ENCODE assay signal across 20 cellular contexts in genomic region chr2:3024401-3024935, GRCh38.
A peak's percentile ranks its signal among the peaks of the same experiment; 100 is the strongest.
DNase-seq lines count a peak whose midpoint lies in the region; TF ChIP-seq lines count a peak whose summit lies in the region.
"Had no signal": no experiment of that assay in that cellular context is flagged by ENCODE, and none has a peak within 500 bp of the region (broad histone marks: within the 10 kb centered on the region; RNA-seq: fewer than 3 reads in every experiment).

No MANE protein-coding gene starts in this region.

- no peaks in the 10 kb centered on the region for H3K27me3 ChIP-seq in H7 (ENCODE audit: control insufficient read depth, insufficient read depth, low read length)
- H3K27me3 ChIP-seq in mesendoderm (ENCODE audit: insufficient read depth, low read length, poor library complexity), result no peaks in the 10 kb centered on the region
- no peaks in the 10 kb centered on the region for H3K27me3 ChIP-seq in BE2C

- H3K36me3 Mint-ChIP-seq in chondrocyte (ENCODE audit: low read depth), result no peaks in the 10 kb centered on the region
- H3K36me3 Mint-ChIP-seq: CD4-positive, alpha-beta memory T cell had no signal

- WGBS in mesendoderm (ENCODE audit: extremely low coverage, insufficient coverage, low lambda C conversion rate), result no CpG with 5 or more reads among the region's 10 CpGs

- no peak overlapping the region for H2BK15ac ChIP-seq in mesendoderm (replicated peaks; ENCODE audit: low read depth)

- no peak overlapping the region for H3K56ac ChIP-seq in mesendoderm (ENCODE audit: low read length)

- H3K9ac ChIP-seq in mesendoderm (ENCODE audit: low read length), result no peak overlapping the region
- H3K9ac ChIP-seq: GM23248 had no signal

- H3K27ac Mint-ChIP-seq in chondrocyte (ENCODE audit: unreplicated experiment), result no peak overlapping the region
- H3K27ac Mint-ChIP-seq: CD4-positive, alpha-beta memory T cell had no signal

- H3K4me3 ChIP-seq in H7 (ENCODE audit: insufficient read depth, low read depth, low read length) (no peak overlapping the region), coronary artery (no peak overlapping the region), mesendoderm (ENCODE audit: low read length) (no peak overlapping the region), BE2C (ENCODE audit: low read depth, low read length) (no peak overlapping the region)
- H3K4me3 ChIP-seq: GM23248 had no signal

- H3K27me3 Mint-ChIP-seq in chondrocyte (ENCODE audit: low read depth), result peaks cover 5% of the 10 kb centered on the region

- no peak overlapping the region for H3K4me3 Mint-ChIP-seq in chondrocyte (ENCODE audit: unreplicated experiment)
- H3K4me3 Mint-ChIP-seq: CD4-positive, alpha-beta memory T cell had no signal

- H3K23ac ChIP-seq in mesendoderm (ENCODE audit: low read length), result no peak overlapping the region

- H3K18ac ChIP-seq in mesendoderm (ENCODE audit: low read length), result no peak overlapping the region

- no peaks in the 10 kb centered on the region for H3K79me2 ChIP-seq in mesendoderm (ENCODE audit: control insufficient read depth, insufficient read depth, low read length)

- peaks cover 5% of the 10 kb centered on the region for H3K9me3 Mint-ChIP-seq in chondrocyte (ENCODE audit: low read depth)

- H3K27ac ChIP-seq in coronary artery, result no peak overlapping the region
- H3K27ac ChIP-seq in mesendoderm (ENCODE audit: low read depth, low read length), result no peak overlapping the region
- H3K27ac ChIP-seq: GM23248, RWPE1 had no signal

- H2BK5ac ChIP-seq in mesendoderm (ENCODE audit: low read length), result no peak overlapping the region

- no peak overlapping the region for H3K4me2 ChIP-seq in mesendoderm (ENCODE audit: low read length)

- no peaks in the 10 kb centered on the region for H3K4me1 ChIP-seq in mesendoderm (ENCODE audit: control insufficient read depth, low read depth, low read length)
- H3K4me1 ChIP-seq in BE2C, result no peaks in the 10 kb centered on the region

- no peak overlapping the region for H4K5ac ChIP-seq in mesendoderm (ENCODE audit: low read length)

- H3K36me3 ChIP-seq in H7 (replicated peaks; ENCODE audit: control insufficient read depth, insufficient read depth, low read length), result no peaks in the 10 kb centered on the region
- no peaks in the 10 kb centered on the region for H3K36me3 ChIP-seq in mesendoderm (ENCODE audit: control insufficient read depth, insufficient read depth, low read length)
- H3K36me3 ChIP-seq in BE2C, result no peaks in the 10 kb centered on the region; the same call in 1 of the 2 replicates

- no peak overlapping the region for H3K4ac ChIP-seq in mesendoderm (ENCODE audit: low read depth, low read length)

- TF ChIP-seq CTCF in coronary artery (IDR thresholded peaks at IDR 0.05) (no peak), chondrocyte (IDR thresholded peaks at IDR 0.05) (no peak), BE2C (IDR thresholded peaks at IDR 0.05; ENCODE audit: low read depth, low read length) (no peak)

- H4K8ac ChIP-seq in mesendoderm (ENCODE audit: low read depth, low read length), result no peak overlapping the region

- no peak overlapping the region for H2BK120ac ChIP-seq in mesendoderm (ENCODE audit: low read depth, low read length)

- DNase-seq in H7 (peak; percentile 71), coronary artery (ENCODE audit: low spot score) (peak; percentile 54), iPS DF 19.7 (ENCODE audit: low read depth, low spot score) (peak; percentile 23), mesendoderm (peak; percentile 39), AG08396 (ENCODE audit: low spot score) (no peak), chondrocyte (ENCODE audit: low spot score) (no peak), HK-2 (ENCODE audit: unreplicated experiment) (no peak), BE2C (no peak)
- DNase-seq: AML-193; C1 segment of cervical spinal cord; CD4-positive, alpha-beta memory T cell; COR-L47; DMS53; GM23248; Kasumi-1; NCI-H1092 treated with DMSO at 0.1 percent for 48 hours; NCI-H1436; NCI-H187 treated with DMSO at 0.1 percent for 48 hours; NCI-H446 had no signal

- H3K4me1 Mint-ChIP-seq in chondrocyte (ENCODE audit: low read depth), result no peaks in the 10 kb centered on the region
- H3K4me1 Mint-ChIP-seq: CD4-positive, alpha-beta memory T cell had no signal

- H3K9me3 ChIP-seq in BE2C, result no peaks in the 10 kb centered on the region; the same call in 1 of the 2 replicates

- no peak overlapping the region for H2AK5ac ChIP-seq in mesendoderm (ENCODE audit: low read length)

- no peaks in the 10 kb centered on the region for H3K79me1 ChIP-seq in mesendoderm (ENCODE audit: low read length)

Comparison
In these comparisons a context has a peak if more than half of its experiments do, and no peak if none do; other contexts are left out.
1. DNase-seq: peak in H7 (single experiment), coronary artery (single experiment), iPS DF 19.7 (single experiment) and mesendoderm (single experiment); none in AG08396 (single experiment), chondrocyte (single experiment), HK-2 (single experiment) and BE2C (single experiment).